In genomic region chr20:5077761-5078387, GRCh38 we compare ENCODE assay signal across 8 cellular contexts. TPM values are rescaled to one million over a fixed set of nuclear protein-coding genes. Genes with fewer than 3 reads are reported as not detected.
DNase-seq lines count a peak whose midpoint lies in the region; ATAC-seq and TF ChIP-seq lines count a peak whose summit lies in the region.

No MANE protein-coding gene starts in this region.

- no peaks in the 10 kb centered on the region for H3K9me3 ChIP-seq in parathyroid adenoma (ENCODE audit: control insufficient read depth, low read length)
- H3K9me3 ChIP-seq in neuronal stem cell (replicated peaks in 1 of 2; ENCODE audit: control insufficient read depth in 2 of 2, insufficient read depth in 1 of 2, low read depth in 1 of 2, low read length in 2 of 2) = no peaks in the 10 kb centered on the region

- TF ChIP-seq CTCF in GM12865 (IDR thresholded peaks at IDR 0.05; ENCODE audit: insufficient read depth, low read depth, low read length, missing control alignments) = no peak
- no peak for TF ChIP-seq CTCF in parathyroid adenoma (IDR thresholded peaks at IDR 0.05)

- no peak overlapping the region for H3K9ac ChIP-seq in parathyroid adenoma
- no peak overlapping the region for H3K9ac ChIP-seq in neuronal stem cell (ENCODE audit: low read depth, low read length, poor library complexity)

- H3K36me3 ChIP-seq in parathyroid adenoma (ENCODE audit: control insufficient read depth, insufficient read depth, low read length) = no peaks in the 10 kb centered on the region
- H3K36me3 ChIP-seq in neuronal stem cell (replicated peaks in 1 of 2; ENCODE audit: control insufficient read depth in 2 of 2, insufficient read depth in 2 of 2, low read length in 2 of 2) = no peaks in the 10 kb centered on the region

- peak; percentile 2 for ATAC-seq in HG03521 (IDR thresholded peaks at IDR 0.05; ENCODE audit: unreplicated experiment)

- no peak overlapping the region for H4K91ac ChIP-seq in neuronal stem cell (ENCODE audit: low read depth, low read length, poor library complexity)

- WGBS in adipose tissue, 3 donors = 48 to 54% (median 50%) methylated on average over 4 of the region's 4 CpGs
- WGBS in neuronal stem cell (ENCODE audit: extremely low coverage in 2 of 2, insufficient read length in 2 of 2, insufficient replicate concordance in 1 of 2), 2 donors = no CpG with 5 or more reads among the region's 4 CpGs

- H2BK12ac ChIP-seq in neuronal stem cell (ENCODE audit: low read length) = no peak overlapping the region

- H3K18ac ChIP-seq in neuronal stem cell (ENCODE audit: low read length) = no peak overlapping the region

- no peak overlapping the region for H2BK5ac ChIP-seq in neuronal stem cell (ENCODE audit: low read length)

- no peaks in the 10 kb centered on the region for H3K79me2 ChIP-seq in parathyroid adenoma

- H3K27me3 ChIP-seq in parathyroid adenoma (ENCODE audit: control insufficient read depth, insufficient read depth, low read length) = no peaks in the 10 kb centered on the region
- no peaks in the 10 kb centered on the region for H3K27me3 ChIP-seq in neuronal stem cell (ENCODE audit: control insufficient read depth in 3 of 3, insufficient read depth in 3 of 3, low read depth in 1 of 3, low read length in 3 of 3)

- no peak overlapping the region for H2BK120ac ChIP-seq in neuronal stem cell (ENCODE audit: low read depth, low read length)

- no peak overlapping the region for H3K23ac ChIP-seq in neuronal stem cell (ENCODE audit: low read depth, low read length, poor library complexity)

- DNase-seq in GM12865 (ENCODE audit: low read depth) (peak; percentile 33), neuronal stem cell (ENCODE audit: low spot score) (no peak), NCI-H2171 (lab: John Stamatoyannopoulos, UW) (no peak), anterior cingulate cortex (lab: John Stamatoyannopoulos, UW) (no peak), Kasumi-1 (lab: John Stamatoyannopoulos, UW) (no peak)

- no peaks in the 10 kb centered on the region for H3K79me1 ChIP-seq in neuronal stem cell (ENCODE audit: low read depth, low read length)

- no peak overlapping the region for H3K14ac ChIP-seq in neuronal stem cell (ENCODE audit: low read length)

- no peak overlapping the region for H2AK5ac ChIP-seq in neuronal stem cell (ENCODE audit: low read depth, low read length)

- no peak overlapping the region for H4K8ac ChIP-seq in neuronal stem cell (ENCODE audit: low read depth, low read length)

- H2BK15ac ChIP-seq in neuronal stem cell (ENCODE audit: low read length) = no peak overlapping the region

- H3K4me2 ChIP-seq in parathyroid adenoma (ENCODE audit: low read length) (no peak overlapping the region), neuronal stem cell (ENCODE audit: insufficient read depth, low read length, poor library complexity, severe bottlenecking) (no peak overlapping the region)

- peak overlapping the region; percentile 48 for H3K27ac ChIP-seq in adipose tissue (ENCODE audit: low read depth, low read length)
- peak overlapping the region; percentile 39 for H3K27ac ChIP-seq in parathyroid adenoma
- no peak overlapping the region for H3K27ac ChIP-seq in neuronal stem cell (replicated peaks; ENCODE audit: low read length)

- H3K4me1 ChIP-seq in parathyroid adenoma (no peaks in the 10 kb centered on the region), neuronal stem cell (ENCODE audit: control insufficient read depth in 2 of 2, insufficient read depth in 1 of 2, low read depth in 1 of 2, low read length in 2 of 2) (no peaks in the 10 kb centered on the region)

- no peak overlapping the region for H3K4ac ChIP-seq in neuronal stem cell (ENCODE audit: low read length)

- no peak overlapping the region for H3K4me3 ChIP-seq in GM12865 (ENCODE audit: low read depth, low read length)
- H3K4me3 ChIP-seq in parathyroid adenoma (ENCODE audit: low read depth, low read length) = no peak overlapping the region
- H3K4me3 ChIP-seq in neuronal stem cell (ENCODE audit: low read length in 2 of 2) = no peak overlapping the region

- H2AFZ ChIP-seq in parathyroid adenoma (no peak overlapping the region), neuronal stem cell (ENCODE audit: low read length) (no peak overlapping the region)

RNA-seq across cellular contexts. Expression of gene TMEM230, which starts 35.0 kb away (rescaled TPM):
- polyA plus RNA-seq in adipose tissue = 100 to 1,000 TPM in 2 of 3 donors, 10 to 100 TPM in 1; 58.6 to 223 (median 154) TPM
- 121 TPM for polyA plus RNA-seq in neuronal stem cell (2013, experiment 1 of 2)
- polyA plus RNA-seq in neuronal stem cell (2013, experiment 2 of 2) = 121 TPM

RNA-seq across cellular contexts. Expression of gene PCNA, which starts 41.9 kb away (rescaled TPM):
- polyA plus RNA-seq in adipose tissue = 10 to 100 TPM; 23.9 to 42.5 (median 28.3) TPM
- 214 TPM for polyA plus RNA-seq in neuronal stem cell (2013, experiment 1 of 2)
- polyA plus RNA-seq in neuronal stem cell (2013, experiment 2 of 2) = 222 TPM

RNA-seq across cellular contexts. Expression of gene CDS2, which starts 48.9 kb away (rescaled TPM):
- 10 to 100 TPM in 2 of 3 donors, 1 to 10 TPM in 1; 7.1 to 14.8 (median 10.7) TPM for polyA plus RNA-seq in adipose tissue
- polyA plus RNA-seq in neuronal stem cell (2013, experiment 1 of 2) = 31.8 TPM
- 32.6 TPM for polyA plus RNA-seq in neuronal stem cell (2013, experiment 2 of 2)
